Comparison of ENCODE assay signal across 15 cellular contexts in the genomic region with DNA sequence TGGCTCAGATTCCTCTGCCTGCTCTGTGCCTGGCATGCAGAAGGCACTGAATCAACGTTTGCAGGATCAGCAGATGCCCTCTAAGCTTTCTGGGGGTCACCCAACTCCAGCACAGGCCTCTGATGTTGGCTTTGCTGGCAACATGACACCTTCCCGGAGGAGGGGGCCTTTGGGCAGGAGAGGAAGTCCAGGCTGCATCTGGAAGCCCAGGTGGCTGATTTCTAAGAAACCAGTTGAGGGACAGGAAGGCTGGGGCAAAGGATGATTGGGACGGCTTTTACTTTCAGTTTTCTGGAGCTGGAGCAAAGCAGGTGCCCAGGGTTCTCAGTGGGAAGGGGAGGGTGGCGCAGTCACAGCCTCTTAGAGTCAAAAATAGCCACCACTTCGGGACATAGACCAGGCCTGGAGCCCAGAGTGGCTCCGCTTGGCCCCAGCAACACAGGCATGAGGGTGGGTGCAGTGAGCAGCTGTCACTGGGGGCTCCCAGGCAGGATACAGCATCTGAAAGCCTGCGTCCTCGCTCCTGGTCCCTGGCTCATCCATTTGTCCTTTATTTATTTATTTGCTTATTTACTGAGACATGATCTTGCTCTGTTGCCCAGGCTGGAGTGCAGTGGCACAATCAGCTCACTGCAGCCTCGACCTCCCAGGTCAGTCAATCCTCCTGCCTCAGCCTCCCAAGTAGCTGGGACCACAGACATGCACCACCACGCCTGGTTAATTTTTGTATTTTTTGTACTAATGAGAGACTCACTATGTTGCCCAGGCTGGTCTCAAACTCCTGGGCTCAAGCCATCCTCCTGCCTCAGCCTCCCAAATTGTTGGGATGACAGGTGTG. TPM values are rescaled to one million over a fixed set of nuclear protein-coding genes. Genes with fewer than 3 reads are reported as not detected.
DNase-seq lines count a peak whose midpoint lies in the region; TF ChIP-seq lines count a peak whose summit lies in the region.
"Had no signal": no experiment of that assay in that cellular context is flagged by ENCODE, and none has a peak within 500 bp of the region (broad histone marks: within the 10 kb centered on the region; RNA-seq: fewer than 3 reads in every experiment).

No MANE protein-coding gene starts in this region.

- intact Hi-C loops in activated T-helper 1 cell treated with anti-CD3 and anti-CD28 coated beads, Interleukin-12 subunit alpha, Interleukin-12 subunit beta, Interleukin-2, Interleukin-4 antibody, amounts not matched to agents 30 ng/mL and 10 ng/mL and 1 ng/mL, durations not matched to agents 14 hours and 24 hours and 36 hours (cut with micrococcal nuclease): no loop called here

- peaks cover 37% of the 10 kb centered on the region for H3K4me1 Mint-ChIP-seq in activated T-helper 1 cell treated with anti-CD3 and anti-CD28 coated beads, Interleukin-12 subunit alpha, Interleukin-12 subunit beta, Interleukin-2, Interleukin-4 antibody, amounts not matched to agents 30 ng/mL and 10 ng/mL and 1 ng/mL, durations not matched to agents 14 hours and 24 hours and 36 hours (ENCODE audit: low read depth)

- H3K4me3 Mint-ChIP-seq in activated T-helper 1 cell treated with anti-CD3 and anti-CD28 coated beads, Interleukin-12 subunit alpha, Interleukin-12 subunit beta, Interleukin-2, Interleukin-4 antibody, amounts not matched to agents 30 ng/mL and 10 ng/mL and 1 ng/mL, durations not matched to agents 14 hours and 24 hours and 36 hours: peak overlapping the region; percentile 2

- TF ChIP-seq EP300 in tibial nerve (IDR thresholded peaks at IDR 0.05): no peak

- no peaks in the 10 kb centered on the region for H3K27me3 ChIP-seq in H7 (ENCODE audit: control insufficient read depth, insufficient read depth, low read length)
- H3K27me3 ChIP-seq in tibial nerve: no peaks in the 10 kb centered on the region

- no peak for TF ChIP-seq POLR2A in tibial nerve (IDR thresholded peaks at IDR 0.05)

- H3K36me3 ChIP-seq in H7 (replicated peaks; ENCODE audit: control insufficient read depth, insufficient read depth, low read length) (no peaks in the 10 kb centered on the region), tibial nerve (no peaks in the 10 kb centered on the region)

- H3K4me3 ChIP-seq in H7 (ENCODE audit: insufficient read depth, low read depth, low read length) (no peak overlapping the region), tibial nerve (no peak overlapping the region)

- DNase-seq in NCI-H2171 treated with DMSO at 0.1 percent for 48 hours (lab: John Stamatoyannopoulos, UW) (peak; percentile 60), NCI-H2171 (lab: John Stamatoyannopoulos, UW) (no peak), KBM-7 (peak; percentile 55), myocyte (ENCODE audit: low read depth) (peak; percentile 48), H7 (no peak), hypothalamus (lab: John Stamatoyannopoulos, UW) (no peak), tibial nerve (ENCODE audit: low spot score in 2 of 2) (no peak)
- no peak for DNase-seq in activated T-helper 1 cell treated with anti-CD3 and anti-CD28 coated beads, Interleukin-12 subunit alpha, Interleukin-12 subunit beta, Interleukin-2, Interleukin-4 antibody, amounts not matched to agents 30 ng/mL and 10 ng/mL and 1 ng/mL, durations not matched to agents 14 hours and 24 hours and 36 hours (ENCODE audit: low spot score)
- DNase-seq: activated CD4-positive, CD25-positive, alpha-beta regulatory T cell treated with anti-CD3 and anti-CD28 coated beads, Interleukin-2, amount 50 U/mL, for 72 hours; DMS153; left colon; NCI-H1092 treated with DMSO at 0.1 percent for 48 hours; NCI-H774 had no signal

- H3K9me3 ChIP-seq in tibial nerve: no peaks in the 10 kb centered on the region

- peaks cover 2% of the 10 kb centered on the region for H3K36me3 Mint-ChIP-seq in activated T-helper 1 cell treated with anti-CD3 and anti-CD28 coated beads, Interleukin-12 subunit alpha, Interleukin-12 subunit beta, Interleukin-2, Interleukin-4 antibody, amounts not matched to agents 30 ng/mL and 10 ng/mL and 1 ng/mL, durations not matched to agents 14 hours and 24 hours and 36 hours (ENCODE audit: low read depth)

- H3K27me3 Mint-ChIP-seq in activated T-helper 1 cell treated with anti-CD3 and anti-CD28 coated beads, Interleukin-12 subunit alpha, Interleukin-12 subunit beta, Interleukin-2, Interleukin-4 antibody, amounts not matched to agents 30 ng/mL and 10 ng/mL and 1 ng/mL, durations not matched to agents 14 hours and 24 hours and 36 hours (ENCODE audit: insufficient read depth): no peaks in the 10 kb centered on the region

- in situ Hi-C loops in KBM-7 (cut with MboI; ENCODE audit: low pct_unique_long_range_greater_than_20kb, low sequenced_read_pairs): no loop called here

- H3K27ac ChIP-seq in tibial nerve: no peak overlapping the region

- H3K9me3 Mint-ChIP-seq in activated T-helper 1 cell treated with anti-CD3 and anti-CD28 coated beads, Interleukin-12 subunit alpha, Interleukin-12 subunit beta, Interleukin-2, Interleukin-4 antibody, amounts not matched to agents 30 ng/mL and 10 ng/mL and 1 ng/mL, durations not matched to agents 14 hours and 24 hours and 36 hours: no peaks in the 10 kb centered on the region

- WGBS in tibial nerve, 2 donors: 70 to 76% methylated on average over 10 of the region's 10 CpGs

- H3K27ac Mint-ChIP-seq in activated T-helper 1 cell treated with anti-CD3 and anti-CD28 coated beads, Interleukin-12 subunit alpha, Interleukin-12 subunit beta, Interleukin-2, Interleukin-4 antibody, amounts not matched to agents 30 ng/mL and 10 ng/mL and 1 ng/mL, durations not matched to agents 14 hours and 24 hours and 36 hours: peak overlapping the region; percentile 70

- no peaks in the 10 kb centered on the region for H3K4me1 ChIP-seq in tibial nerve

- TF ChIP-seq CTCF in tibial nerve (IDR thresholded peaks at IDR 0.05): no peak

RNA-seq across cellular contexts. Expression of a gene that starts 15.1 kb away (rescaled TPM):
- total RNA-seq in activated T-helper 1 cell treated with anti-CD3 and anti-CD28 coated beads, Interleukin-12 subunit alpha, Interleukin-12 subunit beta, Interleukin-2, Interleukin-4 antibody, amounts not matched to agents 30 ng/mL and 10 ng/mL and 1 ng/mL, durations not matched to agents 14 hours and 24 hours and 36 hours: 158 and 161 TPM in 2 replicates
- total RNA-seq in myocyte (1.2 and 1.5 TPM in 2 replicates), tibial nerve (10 to 100 TPM in 2 of 4 donors, 1 to 10 TPM in 2; 7.4 to 29.6 (median 14.7) TPM)
- polyA plus RNA-seq in myocyte (2012): 1.0 TPM
- 16.3 and 16.4 TPM in 2 replicates for total RNA-seq in H7 (2014; rRNA removed; shearing (Covaris generic))

RNA-seq across cellular contexts. Expression of a gene that starts 28.3 kb away (rescaled TPM):
- not detected in 2 replicates for total RNA-seq in activated T-helper 1 cell treated with anti-CD3 and anti-CD28 coated beads, Interleukin-12 subunit alpha, Interleukin-12 subunit beta, Interleukin-2, Interleukin-4 antibody, amounts not matched to agents 30 ng/mL and 10 ng/mL and 1 ng/mL, durations not matched to agents 14 hours and 24 hours and 36 hours
- total RNA-seq in myocyte: not detected in 2 replicates
- polyA plus RNA-seq in myocyte (2012): not detected
- total RNA-seq in H7 (2014; rRNA removed; shearing (Covaris generic)): not detected in 2 replicates
- not detected for total RNA-seq in tibial nerve
- total RNA-seq: frontal cortex, left colon, ureter had no signal

RNA-seq across cellular contexts. Expression of a gene that starts 32.6 kb away (rescaled TPM):
- not detected in 2 replicates for total RNA-seq in activated T-helper 1 cell treated with anti-CD3 and anti-CD28 coated beads, Interleukin-12 subunit alpha, Interleukin-12 subunit beta, Interleukin-2, Interleukin-4 antibody, amounts not matched to agents 30 ng/mL and 10 ng/mL and 1 ng/mL, durations not matched to agents 14 hours and 24 hours and 36 hours
- total RNA-seq in myocyte (not detected in 2 replicates), tibial nerve (not detected)
- not detected for polyA plus RNA-seq in myocyte (2012)
- not detected in 2 replicates for total RNA-seq in H7 (2014; rRNA removed; shearing (Covaris generic))
- total RNA-seq: frontal cortex, left colon, ureter had no signal

RNA-seq across cellular contexts. Expression of a gene that starts 35.4 kb away (rescaled TPM):
- total RNA-seq in activated T-helper 1 cell treated with anti-CD3 and anti-CD28 coated beads, Interleukin-12 subunit alpha, Interleukin-12 subunit beta, Interleukin-2, Interleukin-4 antibody, amounts not matched to agents 30 ng/mL and 10 ng/mL and 1 ng/mL, durations not matched to agents 14 hours and 24 hours and 36 hours: not detected in 2 replicates
- total RNA-seq in myocyte (not detected in 2 replicates), tibial nerve (not detected)
- not detected for polyA plus RNA-seq in myocyte (2012)
- not detected in 2 replicates for total RNA-seq in H7 (2014; rRNA removed; shearing (Covaris generic))
- total RNA-seq: frontal cortex, left colon, ureter had no signal

RNA-seq across cellular contexts. Expression of a gene that starts 40.3 kb away (rescaled TPM):
- not detected in 2 replicates for total RNA-seq in activated T-helper 1 cell treated with anti-CD3 and anti-CD28 coated beads, Interleukin-12 subunit alpha, Interleukin-12 subunit beta, Interleukin-2, Interleukin-4 antibody, amounts not matched to agents 30 ng/mL and 10 ng/mL and 1 ng/mL, durations not matched to agents 14 hours and 24 hours and 36 hours
- total RNA-seq in myocyte (not detected in 2 replicates), tibial nerve (not detected)
- not detected for polyA plus RNA-seq in myocyte (2012)
- not detected in 2 replicates for total RNA-seq in H7 (2014; rRNA removed; shearing (Covaris generic))
- total RNA-seq: frontal cortex, left colon, ureter had no signal

Comparison
In these comparisons a context has a peak if more than half of its experiments do, and no peak if none do; other contexts are left out.
1. DNase-seq: peak in NCI-H2171 treated with DMSO at 0.1 percent for 48 hours (single experiment), KBM-7 (single experiment) and myocyte (single experiment); none in NCI-H2171 (single experiment), activated T-helper 1 cell treated with anti-CD3 and anti-CD28 coated beads, Interleukin-12 subunit alpha, Interleukin-12 subunit beta, Interleukin-2, Interleukin-4 antibody, amounts not matched to agents 30 ng/mL and 10 ng/mL and 1 ng/mL, durations not matched to agents 14 hours and 24 hours and 36 hours (single experiment), H7 (single experiment), hypothalamus (0 of 51) and tibial nerve (0 of 2).